ENCODE assay signal across 17 cellular contexts in the genomic region with DNA sequence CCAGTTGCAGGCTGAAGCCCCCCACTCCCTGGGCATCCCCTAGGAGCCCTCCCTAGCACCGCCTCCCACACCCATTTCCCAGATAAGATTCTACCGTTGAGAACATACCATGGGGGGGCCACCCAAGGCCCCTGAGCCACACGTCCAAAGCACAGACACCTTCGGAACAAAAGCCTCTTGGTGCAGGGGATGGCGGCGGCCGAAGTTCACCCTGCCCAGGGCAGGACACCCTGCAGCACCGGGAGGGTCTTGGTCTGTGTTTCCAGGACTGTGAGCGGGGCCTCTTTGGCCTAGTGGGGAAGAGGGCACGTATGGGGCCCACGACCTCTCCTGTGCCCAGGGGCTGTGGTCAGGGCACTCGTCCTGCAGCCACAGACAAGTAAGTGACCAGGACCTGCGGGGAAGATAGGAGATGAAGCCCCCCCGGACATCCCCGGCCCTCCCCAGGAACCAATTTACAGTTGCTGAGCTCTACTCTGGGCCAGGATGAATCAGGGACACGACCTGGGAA.
"Had no signal": no experiment of that assay in that cellular context is flagged by ENCODE, and none has a peak within 500 bp of the region (broad histone marks: within the 10 kb centered on the region; RNA-seq: fewer than 3 reads in every experiment).

No MANE protein-coding gene starts in this region.

- H3K4me1 Mint-ChIP-seq: activated CD4-positive, alpha-beta T cell treated with anti-CD3 and anti-CD28 coated beads, Interleukin-2, amount 10 ng/mL, durations not matched to agents 7 days and 5 days; activated naive CD8-positive, alpha-beta T cell treated with anti-CD3 and anti-CD28 coated beads, Interleukin-2, amount 10 ng/mL, durations not matched to agents 7 days and 5 days had no signal

- ATAC-seq: activated T-cell treated with anti-CD3 and anti-CD28 coated beads, Interleukin-2, amount 50 U/mL, for 72 hours; effector memory CD8-positive, alpha-beta T cell; gastrocnemius medialis; right lobe of liver; WTC11 had no signal

- H3K4me1 ChIP-seq: gastrocnemius medialis, prostate gland, right lobe of liver had no signal

- H3K27me3 Mint-ChIP-seq: activated CD4-positive, alpha-beta T cell treated with anti-CD3 and anti-CD28 coated beads, Interleukin-2, amount 10 ng/mL, durations not matched to agents 7 days and 5 days; activated naive CD8-positive, alpha-beta T cell treated with anti-CD3 and anti-CD28 coated beads, Interleukin-2, amount 10 ng/mL, durations not matched to agents 7 days and 5 days had no signal

- H3K36me3 Mint-ChIP-seq: activated naive CD8-positive, alpha-beta T cell treated with anti-CD3 and anti-CD28 coated beads, Interleukin-2, amount 10 ng/mL, durations not matched to agents 7 days and 5 days; WTC11 had no signal

- H3K27ac Mint-ChIP-seq: activated naive CD8-positive, alpha-beta T cell treated with anti-CD3 and anti-CD28 coated beads, Interleukin-2, amount 10 ng/mL, durations not matched to agents 7 days and 5 days; activated T-cell treated with anti-CD3 and anti-CD28 coated beads, Interleukin-2, amount 50 U/mL, for 72 hours; effector memory CD8-positive, alpha-beta T cell had no signal

- H3K9me3 Mint-ChIP-seq: activated CD4-positive, alpha-beta T cell treated with anti-CD3 and anti-CD28 coated beads, Interleukin-2, amount 10 ng/mL, durations not matched to agents 7 days and 5 days; activated naive CD8-positive, alpha-beta T cell treated with anti-CD3 and anti-CD28 coated beads, Interleukin-2, amount 10 ng/mL, durations not matched to agents 7 days and 5 days; activated T-cell treated with anti-CD3 and anti-CD28 coated beads, Interleukin-2, amount 50 U/mL, for 72 hours; effector memory CD8-positive, alpha-beta T cell; nephron; WTC11 had no signal

- DNase-seq: activated naive CD8-positive, alpha-beta T cell treated with anti-CD3 and anti-CD28 coated beads, Interleukin-2, amount 10 ng/mL, durations not matched to agents 7 days and 5 days; activated T-cell treated with anti-CD3 and anti-CD28 coated beads, Interleukin-2, amount 50 U/mL, for 72 hours; cerebellar nuclear complex; dermis blood vessel endothelial cell; effector memory CD8-positive, alpha-beta T cell; gastrocnemius medialis; right lobe of liver; stimulated activated CD4-positive, alpha-beta T cell treated with anti-CD3 and anti-CD28 coated beads, Interleukin-1b, Interleukin-23, amount 100 ng/mL, for 48 hours; T-helper 2 cell had no signal

- H3K27me3 ChIP-seq: heart left ventricle, right lobe of liver had no signal

- H3K9me3 ChIP-seq: gastrocnemius medialis, heart left ventricle, prostate gland, right lobe of liver, stomach, thoracic aorta had no signal

- H3K4me3 Mint-ChIP-seq: activated CD4-positive, alpha-beta T cell treated with anti-CD3 and anti-CD28 coated beads, Interleukin-2, amount 10 ng/mL, durations not matched to agents 7 days and 5 days; activated naive CD8-positive, alpha-beta T cell treated with anti-CD3 and anti-CD28 coated beads, Interleukin-2, amount 10 ng/mL, durations not matched to agents 7 days and 5 days; activated T-cell treated with anti-CD3 and anti-CD28 coated beads, Interleukin-2, amount 50 U/mL, for 72 hours; effector memory CD8-positive, alpha-beta T cell; WTC11 had no signal

- H3K27ac ChIP-seq: epithelial cell of prostate, gastrocnemius medialis, heart left ventricle, prostate gland, right lobe of liver, stomach, thoracic aorta had no signal
